ENCODE assay signal across 1 cellular context in genomic region chr19:6652214-6653094, GRCh38.
TF ChIP-seq lines count a peak whose summit lies in the region.

No MANE protein-coding gene starts in this region.

TF ChIP-seq in K562, 482 proteins besides CTCF, POLR2A, EP300 and RAD21 (continued from another document and continues in another):
- TF ChIP-seq, protein P1, sequence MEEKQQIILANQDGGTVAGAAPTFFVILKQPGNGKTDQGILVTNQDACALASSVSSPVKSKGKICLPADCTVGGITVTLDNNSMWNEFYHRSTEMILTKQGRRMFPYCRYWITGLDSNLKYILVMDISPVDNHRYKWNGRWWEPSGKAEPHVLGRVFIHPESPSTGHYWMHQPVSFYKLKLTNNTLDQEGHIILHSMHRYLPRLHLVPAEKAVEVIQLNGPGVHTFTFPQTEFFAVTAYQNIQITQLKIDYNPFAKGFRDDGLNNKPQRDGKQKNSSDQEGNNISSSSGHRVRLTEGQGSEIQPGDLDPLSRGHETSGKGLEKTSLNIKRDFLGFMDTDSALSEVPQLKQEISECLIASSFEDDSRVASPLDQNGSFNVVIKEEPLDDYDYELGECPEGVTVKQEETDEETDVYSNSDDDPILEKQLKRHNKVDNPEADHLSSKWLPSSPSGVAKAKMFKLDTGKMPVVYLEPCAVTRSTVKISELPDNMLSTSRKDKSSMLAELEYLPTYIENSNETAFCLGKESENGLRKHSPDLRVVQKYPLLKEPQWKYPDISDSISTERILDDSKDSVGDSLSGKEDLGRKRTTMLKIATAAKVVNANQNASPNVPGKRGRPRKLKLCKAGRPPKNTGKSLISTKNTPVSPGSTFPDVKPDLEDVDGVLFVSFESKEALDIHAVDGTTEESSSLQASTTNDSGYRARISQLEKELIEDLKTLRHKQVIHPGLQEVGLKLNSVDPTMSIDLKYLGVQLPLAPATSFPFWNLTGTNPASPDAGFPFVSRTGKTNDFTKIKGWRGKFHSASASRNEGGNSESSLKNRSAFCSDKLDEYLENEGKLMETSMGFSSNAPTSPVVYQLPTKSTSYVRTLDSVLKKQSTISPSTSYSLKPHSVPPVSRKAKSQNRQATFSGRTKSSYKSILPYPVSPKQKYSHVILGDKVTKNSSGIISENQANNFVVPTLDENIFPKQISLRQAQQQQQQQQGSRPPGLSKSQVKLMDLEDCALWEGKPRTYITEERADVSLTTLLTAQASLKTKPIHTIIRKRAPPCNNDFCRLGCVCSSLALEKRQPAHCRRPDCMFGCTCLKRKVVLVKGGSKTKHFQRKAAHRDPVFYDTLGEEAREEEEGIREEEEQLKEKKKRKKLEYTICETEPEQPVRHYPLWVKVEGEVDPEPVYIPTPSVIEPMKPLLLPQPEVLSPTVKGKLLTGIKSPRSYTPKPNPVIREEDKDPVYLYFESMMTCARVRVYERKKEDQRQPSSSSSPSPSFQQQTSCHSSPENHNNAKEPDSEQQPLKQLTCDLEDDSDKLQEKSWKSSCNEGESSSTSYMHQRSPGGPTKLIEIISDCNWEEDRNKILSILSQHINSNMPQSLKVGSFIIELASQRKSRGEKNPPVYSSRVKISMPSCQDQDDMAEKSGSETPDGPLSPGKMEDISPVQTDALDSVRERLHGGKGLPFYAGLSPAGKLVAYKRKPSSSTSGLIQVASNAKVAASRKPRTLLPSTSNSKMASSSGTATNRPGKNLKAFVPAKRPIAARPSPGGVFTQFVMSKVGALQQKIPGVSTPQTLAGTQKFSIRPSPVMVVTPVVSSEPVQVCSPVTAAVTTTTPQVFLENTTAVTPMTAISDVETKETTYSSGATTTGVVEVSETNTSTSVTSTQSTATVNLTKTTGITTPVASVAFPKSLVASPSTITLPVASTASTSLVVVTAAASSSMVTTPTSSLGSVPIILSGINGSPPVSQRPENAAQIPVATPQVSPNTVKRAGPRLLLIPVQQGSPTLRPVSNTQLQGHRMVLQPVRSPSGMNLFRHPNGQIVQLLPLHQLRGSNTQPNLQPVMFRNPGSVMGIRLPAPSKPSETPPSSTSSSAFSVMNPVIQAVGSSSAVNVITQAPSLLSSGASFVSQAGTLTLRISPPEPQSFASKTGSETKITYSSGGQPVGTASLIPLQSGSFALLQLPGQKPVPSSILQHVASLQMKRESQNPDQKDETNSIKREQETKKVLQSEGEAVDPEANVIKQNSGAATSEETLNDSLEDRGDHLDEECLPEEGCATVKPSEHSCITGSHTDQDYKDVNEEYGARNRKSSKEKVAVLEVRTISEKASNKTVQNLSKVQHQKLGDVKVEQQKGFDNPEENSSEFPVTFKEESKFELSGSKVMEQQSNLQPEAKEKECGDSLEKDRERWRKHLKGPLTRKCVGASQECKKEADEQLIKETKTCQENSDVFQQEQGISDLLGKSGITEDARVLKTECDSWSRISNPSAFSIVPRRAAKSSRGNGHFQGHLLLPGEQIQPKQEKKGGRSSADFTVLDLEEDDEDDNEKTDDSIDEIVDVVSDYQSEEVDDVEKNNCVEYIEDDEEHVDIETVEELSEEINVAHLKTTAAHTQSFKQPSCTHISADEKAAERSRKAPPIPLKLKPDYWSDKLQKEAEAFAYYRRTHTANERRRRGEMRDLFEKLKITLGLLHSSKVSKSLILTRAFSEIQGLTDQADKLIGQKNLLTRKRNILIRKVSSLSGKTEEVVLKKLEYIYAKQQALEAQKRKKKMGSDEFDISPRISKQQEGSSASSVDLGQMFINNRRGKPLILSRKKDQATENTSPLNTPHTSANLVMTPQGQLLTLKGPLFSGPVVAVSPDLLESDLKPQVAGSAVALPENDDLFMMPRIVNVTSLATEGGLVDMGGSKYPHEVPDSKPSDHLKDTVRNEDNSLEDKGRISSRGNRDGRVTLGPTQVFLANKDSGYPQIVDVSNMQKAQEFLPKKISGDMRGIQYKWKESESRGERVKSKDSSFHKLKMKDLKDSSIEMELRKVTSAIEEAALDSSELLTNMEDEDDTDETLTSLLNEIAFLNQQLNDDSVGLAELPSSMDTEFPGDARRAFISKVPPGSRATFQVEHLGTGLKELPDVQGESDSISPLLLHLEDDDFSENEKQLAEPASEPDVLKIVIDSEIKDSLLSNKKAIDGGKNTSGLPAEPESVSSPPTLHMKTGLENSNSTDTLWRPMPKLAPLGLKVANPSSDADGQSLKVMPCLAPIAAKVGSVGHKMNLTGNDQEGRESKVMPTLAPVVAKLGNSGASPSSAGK (IDR thresholded peaks at IDR 0.05), result no peak
- TF ChIP-seq ZNF431 (CRISPR knock-in tag; IDR thresholded peaks at IDR 0.05), result no peak
- 0 out of 2 replicates have a peak, but pooled peaks have one; percentile 47 for TF ChIP-seq KHSRP (IDR thresholded peaks at IDR 0.05)
- no peak for TF ChIP-seq SP1 (CRISPR knock-in tag; IDR thresholded peaks at IDR 0.05)
- peak; percentile 71 for TF ChIP-seq PHB2 (IDR thresholded peaks at IDR 0.05; ENCODE audit: low read depth)
- peak; percentile 88 for TF ChIP-seq MTA2 (IDR thresholded peaks at IDR 0.05; ENCODE audit: low read depth)
- peak; percentile 72 for TF ChIP-seq CCNT2 (IDR thresholded peaks at IDR 0.05; ENCODE audit: borderline replicate concordance, extremely low read depth, insufficient read length, low read depth, low read length)
- TF ChIP-seq ZNF239 (CRISPR knock-in tag; IDR thresholded peaks at IDR 0.05), result no peak
- no peak for TF ChIP-seq ELF1 (tag; IDR thresholded peaks at IDR 0.05)
- no peak for TF ChIP-seq SIN3B (IDR thresholded peaks at IDR 0.05; ENCODE audit: low read depth)
- TF ChIP-seq, protein P2, sequence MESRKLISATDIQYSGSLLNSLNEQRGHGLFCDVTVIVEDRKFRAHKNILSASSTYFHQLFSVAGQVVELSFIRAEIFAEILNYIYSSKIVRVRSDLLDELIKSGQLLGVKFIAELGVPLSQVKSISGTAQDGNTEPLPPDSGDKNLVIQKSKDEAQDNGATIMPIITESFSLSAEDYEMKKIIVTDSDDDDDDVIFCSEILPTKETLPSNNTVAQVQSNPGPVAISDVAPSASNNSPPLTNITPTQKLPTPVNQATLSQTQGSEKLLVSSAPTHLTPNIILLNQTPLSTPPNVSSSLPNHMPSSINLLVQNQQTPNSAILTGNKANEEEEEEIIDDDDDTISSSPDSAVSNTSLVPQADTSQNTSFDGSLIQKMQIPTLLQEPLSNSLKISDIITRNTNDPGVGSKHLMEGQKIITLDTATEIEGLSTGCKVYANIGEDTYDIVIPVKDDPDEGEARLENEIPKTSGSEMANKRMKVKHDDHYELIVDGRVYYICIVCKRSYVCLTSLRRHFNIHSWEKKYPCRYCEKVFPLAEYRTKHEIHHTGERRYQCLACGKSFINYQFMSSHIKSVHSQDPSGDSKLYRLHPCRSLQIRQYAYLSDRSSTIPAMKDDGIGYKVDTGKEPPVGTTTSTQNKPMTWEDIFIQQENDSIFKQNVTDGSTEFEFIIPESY (CRISPR knock-in tag; IDR thresholded peaks at IDR 0.05), result peak; percentile 24; the same call in 1 of the 2 replicates
- no peak for TF ChIP-seq MAX (CRISPR knock-in tag; IDR thresholded peaks at IDR 0.05)
- no peak for TF ChIP-seq RREB1 (CRISPR knock-in tag; IDR thresholded peaks at IDR 0.05)
- no peak for TF ChIP-seq ATF1 (CRISPR knock-in tag; IDR thresholded peaks at IDR 0.05)
- 0 out of 2 replicates have a peak, but pooled peaks have one; percentile 15 for TF ChIP-seq ATF1 (tag; IDR thresholded peaks at IDR 0.05)
- no peak for TF ChIP-seq STAG1 (CRISPR knock-in tag; IDR thresholded peaks at IDR 0.05; ENCODE audit: borderline replicate concordance)
- no peak for TF ChIP-seq ZSCAN29 (IDR thresholded peaks at IDR 0.05)
- peak; percentile 41; the same call in 1 of the 2 replicates for TF ChIP-seq C11orf30 (IDR thresholded peaks at IDR 0.05; ENCODE audit: low read depth)
- TF ChIP-seq ZNF134 (CRISPR knock-in tag; conservative IDR thresholded peaks at IDR 0.05), result no peak
- TF ChIP-seq NFE2 (IDR thresholded peaks at IDR 0.05; ENCODE audit: low read depth), result peak; percentile 53; the same call in 1 of the 2 replicates
- TF ChIP-seq ATF6 (CRISPR knock-in tag; IDR thresholded peaks at IDR 0.05), result no peak
- TF ChIP-seq TAF7 (tag; IDR thresholded peaks at IDR 0.05), result no peak
- TF ChIP-seq ARID4B (CRISPR knock-in tag; IDR thresholded peaks at IDR 0.05), result no peak
- TF ChIP-seq ZBTB8A (IDR thresholded peaks at IDR 0.05; ENCODE audit: partially characterized antibody), result no peak
- TF ChIP-seq TRIM24 (IDR thresholded peaks at IDR 0.05), result peak; percentile 43 to 70; a peak in 3 of 4 replicates
- TF ChIP-seq KLF1 (tag; IDR thresholded peaks at IDR 0.05), result no peak
- TF ChIP-seq FOXM1 (IDR thresholded peaks at IDR 0.05; ENCODE audit: low read depth), result 0 out of 2 replicates have a peak, but pooled peaks have one; percentile 49
- TF ChIP-seq FOXM1 (CRISPR knock-in tag; IDR thresholded peaks at IDR 0.05; ENCODE audit: low read depth), result no peak
- TF ChIP-seq SMARCE1 (IDR thresholded peaks at IDR 0.05), result peak; percentile 95
